24 cellular contexts compared by ENCODE assay signal in genomic region chr17:33987162-33987561, GRCh38.
"Had no signal": no experiment of that assay in that cellular context is flagged by ENCODE, and none has a peak within 500 bp of the region (broad histone marks: within the 10 kb centered on the region; RNA-seq: fewer than 3 reads in every experiment).

No MANE protein-coding gene starts in this region.

- H3K4me1 Mint-ChIP-seq: activated B cell treated with CpG ODN at 0.5 μM for 24 hours; activated CD4-positive, alpha-beta T cell treated with anti-CD3 and anti-CD28 coated beads, Interleukin-2, amount 10 ng/mL, durations not matched to agents 7 days and 5 days; activated T-helper 17 cell treated with anti-CD3 and anti-CD28 coated beads, Interleukin-2, amount 50 U/mL, for 72 hours; central memory CD8-positive, alpha-beta T cell; T-helper 17 cell had no signal

- H3K36me3 Mint-ChIP-seq: activated CD4-positive, alpha-beta memory T cell treated with anti-CD3 and anti-CD28 coated beads for 36 hours; activated naive CD8-positive, alpha-beta T cell; brain had no signal

- H3K9me3 Mint-ChIP-seq: activated B cell treated with CpG ODN at 0.5 μM for 24 hours; activated CD4-positive, alpha-beta memory T cell treated with anti-CD3 and anti-CD28 coated beads for 36 hours; activated CD4-positive, alpha-beta T cell treated with anti-CD3 and anti-CD28 coated beads, Interleukin-2, amount 10 ng/mL, durations not matched to agents 7 days and 5 days; activated naive CD4-positive, alpha-beta T cell treated with anti-CD3 and anti-CD28 coated beads for 36 hours; central memory CD8-positive, alpha-beta T cell had no signal

- H3K27ac Mint-ChIP-seq: activated B cell treated with CpG ODN at 0.5 μM for 24 hours; activated CD4-positive, alpha-beta memory T cell treated with anti-CD3 and anti-CD28 coated beads for 36 hours; activated CD4-positive, alpha-beta T cell treated with anti-CD3 and anti-CD28 coated beads, Interleukin-2, amount 10 ng/mL, durations not matched to agents 7 days and 5 days; activated naive CD4-positive, alpha-beta T cell treated with anti-CD3 and anti-CD28 coated beads for 36 hours; activated naive CD8-positive, alpha-beta T cell; activated T-helper 17 cell treated with anti-CD3 and anti-CD28 coated beads, Interleukin-2, amount 50 U/mL, for 72 hours; T-helper 17 cell had no signal

- H3K4me3 Mint-ChIP-seq: activated B cell treated with CpG ODN at 0.5 μM for 24 hours; activated CD4-positive, alpha-beta memory T cell treated with anti-CD3 and anti-CD28 coated beads for 36 hours; activated CD4-positive, alpha-beta T cell treated with anti-CD3 and anti-CD28 coated beads, Interleukin-2, amount 10 ng/mL, durations not matched to agents 7 days and 5 days; activated naive CD4-positive, alpha-beta T cell treated with anti-CD3 and anti-CD28 coated beads for 36 hours; activated naive CD8-positive, alpha-beta T cell; activated T-helper 17 cell treated with anti-CD3 and anti-CD28 coated beads, Interleukin-2, amount 50 U/mL, for 72 hours; brain; central memory CD8-positive, alpha-beta T cell; T-helper 17 cell had no signal

- FAIRE-seq: astrocyte, K562 had no signal

- DNase-seq: activated B cell treated with CpG ODN at 0.5 μM for 24 hours; activated CD4-positive, alpha-beta memory T cell treated with anti-CD3 and anti-CD28 coated beads for 36 hours; activated CD4-positive, alpha-beta T cell treated with anti-CD3 and anti-CD28 coated beads for 1 hour; activated CD4-positive, alpha-beta T cell treated with anti-CD3 and anti-CD28 coated beads, Interleukin-2, amount 10 ng/mL, durations not matched to agents 7 days and 5 days; activated CD8-positive, alpha-beta memory T cell treated with anti-CD3 and anti-CD28 coated beads for 24 hours; activated gamma-delta T cell; activated naive CD4-positive, alpha-beta T cell treated with anti-CD3 and anti-CD28 coated beads for 36 hours; activated T-cell treated with anti-CD3 and anti-CD28 coated beads for 4 hours; activated T-cell treated with anti-CD3 and anti-CD28 coated beads, Interleukin-2, amount 50 U/mL, for 48 hours; amygdala; Karpas-422; MM.1S; NCI-H1930; NCI-H510A treated with DMSO at 0.1 percent for 48 hours; NCI-H748 treated with DMSO at 0.1 percent for 48 hours; SIG-M5; T-helper 17 cell; T-helper 9 cell had no signal

- H3K4me3 ChIP-seq: K562 had no signal

- ATAC-seq: activated T-helper 17 cell treated with anti-CD3 and anti-CD28 coated beads, Interleukin-2, amount 50 U/mL, for 72 hours; K562; T-helper 17 cell had no signal
